Comparison of ENCODE assay signal across 30 cellular contexts in genomic region chr12:118641249-118641648, GRCh38.
"Had no signal": no experiment of that assay in that cellular context is flagged by ENCODE, and none has a peak within 500 bp of the region (broad histone marks: within the 10 kb centered on the region; RNA-seq: fewer than 3 reads in every experiment).

No MANE protein-coding gene starts in this region.

- FAIRE-seq: islet of Langerhans, kidney, pancreas, urothelium cell line had no signal

- H3K4me1 ChIP-seq: left lung, lower lobe of right lung, pancreas, prostate gland, stomach, tibial artery, upper lobe of right lung had no signal

- DNase-seq: hypothalamus; immature natural killer cell; kidney; left colon; left lung; lower lobe of right lung; mammary epithelial cell; mesenchymal stem cell; naive thymus-derived CD8-positive, alpha-beta T cell; nucleus accumbens; pancreas; posterior cingulate gyrus; retina; right cardiac atrium; stimulated activated CD4-positive, alpha-beta T cell treated with anti-CD3 and anti-CD28 coated beads, Interleukin-12 subunit alpha, Interleukin-12 subunit beta, amount 100 ng/mL, for 4 hours; stimulated activated CD4-positive, alpha-beta T cell treated with anti-CD3 and anti-CD28 coated beads, Interleukin-15, amount 100 ng/mL, for 24 hours; stimulated activated CD4-positive, alpha-beta T cell treated with anti-CD3 and anti-CD28 coated beads, Interleukin-2, amount 100 ng/mL, for 24 hours; stimulated activated CD4-positive, alpha-beta T cell treated with anti-CD3 and anti-CD28 coated beads, Interleukin-4, amount 100 ng/mL, for 1 hour; stimulated activated naive B cell treated with anti-CD40 and anti-IgM and Interleukin-4, amounts not matched to agents 10 μg/mL and 1 μg/mL and 100 μg/mL, for 72 hours; stimulated activated naive CD8-positive, alpha-beta T cell treated with anti-CD3 and anti-CD28 coated beads, Interleukin-15, Interleukin-2, amounts not matched to agents 100 U/mL and 50 U/mL, for 24 hours; stomach; tibial artery; trophoblast cell; upper lobe of right lung had no signal

- ATAC-seq: left colon; left lung; lower lobe of right lung; naive thymus-derived CD8-positive, alpha-beta T cell; pancreas; right cardiac atrium; sciatic nerve; stimulated activated naive B cell treated with anti-CD40 and anti-IgM and Interleukin-4, amounts not matched to agents 10 μg/mL and 1 μg/mL and 100 μg/mL, for 72 hours; stimulated activated naive CD8-positive, alpha-beta T cell treated with anti-CD3 and anti-CD28 coated beads, Interleukin-15, Interleukin-2, amounts not matched to agents 100 U/mL and 50 U/mL, for 24 hours; upper lobe of right lung had no signal

- H3K36me3 ChIP-seq: left lung, lower lobe of right lung, pancreas, prostate gland, stomach, thoracic aorta, tibial artery, upper lobe of right lung had no signal

- H3K9me3 ChIP-seq: left lung, lower lobe of right lung, pancreas, prostate gland, thoracic aorta, tibial artery, upper lobe of right lung had no signal

- H3K27me3 ChIP-seq: left lung, pancreas, stomach, tibial artery, upper lobe of right lung had no signal

- H3K4me3 ChIP-seq: left lung, lower lobe of right lung, pancreas, prostate gland, skin epidermis, stomach, thoracic aorta, tibial artery, upper lobe of right lung had no signal

- H3K27ac ChIP-seq: left lung, lower lobe of right lung, pancreas, prostate gland, skin epidermis, stomach, thoracic aorta, tibial artery, upper lobe of right lung had no signal
